In genomic region chr2:232459419-232460035, GRCh38 we compare ENCODE assay signal across 21 cellular contexts. TPM values are rescaled to one million over a fixed set of nuclear protein-coding genes. Genes with fewer than 3 reads are reported as not detected.
DNase-seq lines count a peak whose midpoint lies in the region; ATAC-seq and TF ChIP-seq lines count a peak whose summit lies in the region.
"Had no signal": no experiment of that assay in that cellular context is flagged by ENCODE, and none has a peak within 500 bp of the region (broad histone marks: within the 10 kb centered on the region; RNA-seq: fewer than 3 reads in every experiment).

No MANE protein-coding gene starts in this region.

- H2AFZ ChIP-seq in osteoblast (ENCODE audit: low read length) = no peak overlapping the region

- H3K36me3 ChIP-seq in osteoblast (ENCODE audit: insufficient read depth, low read length) = no peaks in the 10 kb centered on the region
- H3K36me3 ChIP-seq: MG63, Peyer's patch had no signal

- no peaks in the 10 kb centered on the region for H3K9me3 ChIP-seq in osteoblast (ENCODE audit: low read depth, low read length)
- H3K9me3 ChIP-seq: MG63, Peyer's patch had no signal

- DNase-seq in activated CD8-positive, alpha-beta memory T cell treated with anti-CD3 and anti-CD28 coated beads, Interleukin-2, amount 50 U/mL, for 48 hours = peak; percentile 32
- DNase-seq in activated CD8-positive, alpha-beta memory T cell treated with anti-CD3 and anti-CD28 coated beads, Interleukin-2, amount 50 U/mL, for 4 hours = no peak
- DNase-seq in 8988T (peak; percentile 10), ecto neural progenitor cell (ENCODE audit: low spot score) (peak; percentile 40), osteoblast (ENCODE audit: insufficient read length, low spot score, missing footprints) (peak; percentile 65), NCI-H2227 (lab: John Stamatoyannopoulos, UW; ENCODE audit: unreplicated experiment) (no peak), COR-L47 (lab: John Stamatoyannopoulos, UW) (no peak)
- DNase-seq: CD4-positive, CD25-positive, alpha-beta regulatory T cell; GF-D8; Kasumi-1; MG63; NCI-H1048; NCI-H1436; NCI-H1930; NCI-H748 treated with DMSO at 0.1 percent for 48 hours; NK-92 treated with Interleukin-12 subunit alpha and Interleukin-12 subunit beta, amount 100 ng/mL, for 24 hours had no signal

- no peaks in the 10 kb centered on the region for H4K20me1 ChIP-seq in osteoblast (ENCODE audit: insufficient read depth, low read length)

- no peaks in the 10 kb centered on the region for H3K4me1 ChIP-seq in osteoblast (ENCODE audit: insufficient read depth, low read length)
- H3K4me1 ChIP-seq: Peyer's patch had no signal

- TF ChIP-seq CTCF in osteoblast (IDR thresholded peaks at IDR 0.05; ENCODE audit: extremely low read depth, low read depth, low read length) = no peak

- H3K79me2 ChIP-seq in osteoblast (ENCODE audit: insufficient read depth, low read length) = no peaks in the 10 kb centered on the region

- no peak for ATAC-seq in esophagus mucosa
- ATAC-seq: HCT116 had no signal

- H3K4me3 ChIP-seq in osteoblast (ENCODE audit: insufficient read depth, low read length) = no peak overlapping the region
- H3K4me3 ChIP-seq: MG63 had no signal

- H3K27me3 ChIP-seq in osteoblast (ENCODE audit: insufficient read depth, low read length) = peaks cover 27% of the 10 kb centered on the region
- H3K27me3 ChIP-seq: Peyer's patch had no signal

- no peak overlapping the region for H3K4me2 ChIP-seq in osteoblast (ENCODE audit: insufficient read depth, low read length)

- no peak overlapping the region for H3K27ac ChIP-seq in osteoblast (ENCODE audit: low read depth, low read length)
- H3K27ac ChIP-seq: 22Rv1, Peyer's patch had no signal

RNA-seq across cellular contexts. Expression of gene ALPI, which starts 3.6 kb away (rescaled TPM):
- total RNA-seq in osteoblast (not detected in 2 replicates), esophagus mucosa (not detected)
- total RNA-seq: B cell; CD4-positive, CD25-positive, alpha-beta regulatory T cell had no signal

RNA-seq across cellular contexts. Expression of gene ECEL1, which starts 28.1 kb away (rescaled TPM):
- total RNA-seq in osteoblast (not detected in 2 replicates), esophagus mucosa (not detected)
- total RNA-seq: CD4-positive, CD25-positive, alpha-beta regulatory T cell; Peyer's patch had no signal

RNA-seq across cellular contexts. Expression of gene ALPG, which starts 52.9 kb away (rescaled TPM):
- not detected in 2 replicates for total RNA-seq in osteoblast
- total RNA-seq in esophagus mucosa = not detected
- total RNA-seq: B cell; CD4-positive, CD25-positive, alpha-beta regulatory T cell; Peyer's patch had no signal

Comparison
In these comparisons a context has a peak if more than half of its experiments do, and no peak if none do; other contexts are left out.
1. DNase-seq: peak in activated CD8-positive, alpha-beta memory T cell treated with anti-CD3 and anti-CD28 coated beads, Interleukin-2, amount 50 U/mL, for 48 hours (single experiment), 8988T (single experiment), ecto neural progenitor cell (single experiment) and osteoblast (single experiment); none in activated CD8-positive, alpha-beta memory T cell treated with anti-CD3 and anti-CD28 coated beads, Interleukin-2, amount 50 U/mL, for 4 hours (single experiment), NCI-H2227 (single experiment) and COR-L47 (single experiment).